In genomic region chr11:61297341-61297740, GRCh38 we compare ENCODE assay signal across 11 cellular contexts. TPM values are rescaled to one million over a fixed set of nuclear protein-coding genes. Genes with fewer than 3 reads are reported as not detected.
A peak's percentile ranks its signal among the peaks of the same experiment; 100 is the strongest.
DNase-seq lines count a peak whose midpoint lies in the region; ATAC-seq and TF ChIP-seq lines count a peak whose summit lies in the region.
"Had no signal": no experiment of that assay in that cellular context is flagged by ENCODE, and none has a peak within 500 bp of the region (broad histone marks: within the 10 kb centered on the region; RNA-seq: fewer than 3 reads in every experiment).

No MANE protein-coding gene starts in this region.

- H3K27me3 ChIP-seq in hepatocyte, result no peaks in the 10 kb centered on the region
- H3K27me3 ChIP-seq in subcutaneous abdominal adipose tissue (ENCODE audit: control insufficient read depth in 5 of 5, insufficient read depth in 4 of 5, low read length in 5 of 5), result peaks cover 0 to 13% (median 3%) of the 10 kb centered on the region in 5 donors

- ATAC-seq in activated CD8-positive, alpha-beta memory T cell treated with anti-CD3 and anti-CD28 coated beads, Interleukin-2, amount 10 ng/mL, durations not matched to agents 7 days and 5 days, result no peak
- ATAC-seq in GM18517 (IDR thresholded peaks at IDR 0.05; ENCODE audit: unreplicated experiment), result no peak

- H3K9me3 ChIP-seq in hepatocyte (ENCODE audit: low read depth) (no peaks in the 10 kb centered on the region), subcutaneous abdominal adipose tissue (ENCODE audit: control insufficient read depth in 5 of 5, low read length in 5 of 5) (no peaks in the 10 kb centered on the region)

- no peaks in the 10 kb centered on the region for H3K9me2 ChIP-seq in hepatocyte (replicated peaks; ENCODE audit: insufficient read depth)

- H3K4me3 ChIP-seq in hepatocyte (no peak overlapping the region), subcutaneous abdominal adipose tissue (ENCODE audit: low read depth in 1 of 5, low read length in 5 of 5) (no peak overlapping the region)

- DNase-seq in activated CD8-positive, alpha-beta memory T cell treated with anti-CD3 and anti-CD28 coated beads, Interleukin-2, amount 10 ng/mL, durations not matched to agents 7 days and 5 days, result no peak
- no peak for DNase-seq in activated CD8-positive, alpha-beta memory T cell treated with anti-CD3 and anti-CD28 coated beads, Interleukin-2, amount 50 U/mL, for 4 hours
- no peak for DNase-seq in activated T-helper 2 cell treated with anti-CD3 and anti-CD28 coated beads, Interferon-gamma antibody, Interleukin-2, Interleukin-4, amounts not matched to agents 10 μg/mL and 5 μg/mL and 100 μg/mL, durations not matched to agents 14 hours and 24 hours and 36 hours (ENCODE audit: low spot score)
- DNase-seq in hepatocyte (ENCODE audit: low spot score) (no peak), NCI-H1694 treated with DMSO at 0.1 percent for 48 hours (lab: John Stamatoyannopoulos, UW) (no peak), NCI-H1436 (lab: John Stamatoyannopoulos, UW) (no peak)
- DNase-seq: effector memory CD4-positive, alpha-beta T cell; NCI-H524 treated with DMSO at 0.1 percent for 48 hours had no signal

- H3K4me3 Mint-ChIP-seq in activated CD8-positive, alpha-beta memory T cell treated with anti-CD3 and anti-CD28 coated beads, Interleukin-2, amount 10 ng/mL, durations not matched to agents 7 days and 5 days, result no peak overlapping the region
- peak overlapping the region; percentile 0 for H3K4me3 Mint-ChIP-seq in activated T-helper 2 cell treated with anti-CD3 and anti-CD28 coated beads, Interferon-gamma antibody, Interleukin-2, Interleukin-4, amounts not matched to agents 10 μg/mL and 5 μg/mL and 100 μg/mL, durations not matched to agents 14 hours and 24 hours and 36 hours (ENCODE audit: low read depth)

- peaks cover 4% of the 10 kb centered on the region for H3K79me2 ChIP-seq in hepatocyte

- H3K9me3 Mint-ChIP-seq in activated CD8-positive, alpha-beta memory T cell treated with anti-CD3 and anti-CD28 coated beads, Interleukin-2, amount 10 ng/mL, durations not matched to agents 7 days and 5 days (ENCODE audit: low read depth), result no peaks in the 10 kb centered on the region
- no peaks in the 10 kb centered on the region for H3K9me3 Mint-ChIP-seq in activated T-helper 2 cell treated with anti-CD3 and anti-CD28 coated beads, Interferon-gamma antibody, Interleukin-2, Interleukin-4, amounts not matched to agents 10 μg/mL and 5 μg/mL and 100 μg/mL, durations not matched to agents 14 hours and 24 hours and 36 hours

- peak overlapping the region; percentile 75 for H3K27ac ChIP-seq in hepatocyte
- H3K27ac ChIP-seq in subcutaneous abdominal adipose tissue (ENCODE audit: low read depth, low read length), result peak overlapping the region; percentile 15

- peaks cover 37% of the 10 kb centered on the region for H3K36me3 Mint-ChIP-seq in activated CD8-positive, alpha-beta memory T cell treated with anti-CD3 and anti-CD28 coated beads, Interleukin-2, amount 10 ng/mL, durations not matched to agents 7 days and 5 days
- peaks cover 47% of the 10 kb centered on the region for H3K36me3 Mint-ChIP-seq in activated T-helper 2 cell treated with anti-CD3 and anti-CD28 coated beads, Interferon-gamma antibody, Interleukin-2, Interleukin-4, amounts not matched to agents 10 μg/mL and 5 μg/mL and 100 μg/mL, durations not matched to agents 14 hours and 24 hours and 36 hours (ENCODE audit: low read depth)

- WGBS in hepatocyte (ENCODE audit: low lambda C conversion rate, missing lambda C conversion rate), result 50% methylated on average over 1 of the region's 1 CpG

- H3K4me2 ChIP-seq in hepatocyte, result no peak overlapping the region

- H3K4me1 ChIP-seq in hepatocyte (ENCODE audit: insufficient read depth) (peaks cover 14% of the 10 kb centered on the region), subcutaneous abdominal adipose tissue (ENCODE audit: control insufficient read depth in 5 of 5, insufficient read depth in 5 of 5, low read length in 5 of 5) (peaks cover 3 to 37% (median 32%) of the 10 kb centered on the region in 5 donors)

- no peak for TF ChIP-seq CTCF in hepatocyte (IDR thresholded peaks at IDR 0.05; ENCODE audit: poor library complexity)

- peaks cover 45% of the 10 kb centered on the region for H3K4me1 Mint-ChIP-seq in activated CD8-positive, alpha-beta memory T cell treated with anti-CD3 and anti-CD28 coated beads, Interleukin-2, amount 10 ng/mL, durations not matched to agents 7 days and 5 days
- peaks cover 30% of the 10 kb centered on the region for H3K4me1 Mint-ChIP-seq in activated T-helper 2 cell treated with anti-CD3 and anti-CD28 coated beads, Interferon-gamma antibody, Interleukin-2, Interleukin-4, amounts not matched to agents 10 μg/mL and 5 μg/mL and 100 μg/mL, durations not matched to agents 14 hours and 24 hours and 36 hours (ENCODE audit: low read depth)

- no peak overlapping the region for H3K9ac ChIP-seq in subcutaneous abdominal adipose tissue (ENCODE audit: low read length in 5 of 5)

- peak overlapping the region; percentile 16 for H3K27ac Mint-ChIP-seq in activated CD8-positive, alpha-beta memory T cell treated with anti-CD3 and anti-CD28 coated beads, Interleukin-2, amount 10 ng/mL, durations not matched to agents 7 days and 5 days
- peak overlapping the region; percentile 8 for H3K27ac Mint-ChIP-seq in activated T-helper 2 cell treated with anti-CD3 and anti-CD28 coated beads, Interferon-gamma antibody, Interleukin-2, Interleukin-4, amounts not matched to agents 10 μg/mL and 5 μg/mL and 100 μg/mL, durations not matched to agents 14 hours and 24 hours and 36 hours

- no peak overlapping the region for H2AFZ ChIP-seq in hepatocyte

- CTCF ChIA-PET in activated CD8-positive, alpha-beta memory T cell treated with anti-CD3 and anti-CD28 coated beads, Interleukin-2, amount 10 ng/mL, durations not matched to agents 7 days and 5 days (lab: Charles Lee), result interaction anchor here (0.7 to 1.3 kb wide), 4 partner anchors 32 to 406 kb away, joined by 3 to 4 read pairs (median 3); no protein-coding TSS in a partner anchor

- intact Hi-C loops in activated T-helper 2 cell treated with anti-CD3 and anti-CD28 coated beads, Interferon-gamma antibody, Interleukin-2, Interleukin-4, amounts not matched to agents 10 μg/mL and 5 μg/mL and 100 μg/mL, durations not matched to agents 14 hours and 24 hours and 36 hours (cut with micrococcal nuclease), result no loop called here

- H3K27me3 Mint-ChIP-seq in activated CD8-positive, alpha-beta memory T cell treated with anti-CD3 and anti-CD28 coated beads, Interleukin-2, amount 10 ng/mL, durations not matched to agents 7 days and 5 days, result peaks cover 11% of the 10 kb centered on the region
- H3K27me3 Mint-ChIP-seq in activated T-helper 2 cell treated with anti-CD3 and anti-CD28 coated beads, Interferon-gamma antibody, Interleukin-2, Interleukin-4, amounts not matched to agents 10 μg/mL and 5 μg/mL and 100 μg/mL, durations not matched to agents 14 hours and 24 hours and 36 hours (ENCODE audit: low read depth), result peaks cover 12% of the 10 kb centered on the region

- H4K20me1 ChIP-seq in hepatocyte (ENCODE audit: insufficient read depth, poor library complexity, severe bottlenecking), result no peaks in the 10 kb centered on the region

- H3K36me3 ChIP-seq in hepatocyte (replicated peaks; ENCODE audit: insufficient read depth, low read depth), result no peaks in the 10 kb centered on the region
- H3K36me3 ChIP-seq in subcutaneous abdominal adipose tissue (ENCODE audit: control insufficient read depth in 5 of 5, insufficient read depth in 5 of 5, low read length in 5 of 5), result peaks cover 6 to 46% (median 35%) of the 10 kb centered on the region in 5 donors

RNA-seq across cellular contexts. Expression of gene VWCE, which starts 2.2 kb away (rescaled TPM):
- 1 to 10 TPM; 3.8 to 3.9 TPM for total RNA-seq in activated CD8-positive, alpha-beta memory T cell treated with anti-CD3 and anti-CD28 coated beads, Interleukin-2, amount 10 ng/mL, durations not matched to agents 7 days and 5 days
- total RNA-seq in activated T-helper 2 cell treated with anti-CD3 and anti-CD28 coated beads, Interferon-gamma antibody, Interleukin-2, Interleukin-4, amounts not matched to agents 10 μg/mL and 5 μg/mL and 100 μg/mL, durations not matched to agents 14 hours and 24 hours and 36 hours, result 8.1 and 10.1 TPM in 2 replicates
- 6.7 and 7.8 TPM in 2 replicates for total RNA-seq in hepatocyte
- 11.0 and 13.4 TPM in 2 replicates for polyA plus RNA-seq in hepatocyte

RNA-seq across cellular contexts. Expression of gene DDB1, which starts 35.6 kb away (rescaled TPM):
- 100 to 1,000 TPM; 189 to 258 TPM for total RNA-seq in activated CD8-positive, alpha-beta memory T cell treated with anti-CD3 and anti-CD28 coated beads, Interleukin-2, amount 10 ng/mL, durations not matched to agents 7 days and 5 days
- 260 and 264 TPM in 2 replicates for total RNA-seq in activated T-helper 2 cell treated with anti-CD3 and anti-CD28 coated beads, Interferon-gamma antibody, Interleukin-2, Interleukin-4, amounts not matched to agents 10 μg/mL and 5 μg/mL and 100 μg/mL, durations not matched to agents 14 hours and 24 hours and 36 hours
- total RNA-seq in hepatocyte, result 207 and 215 TPM in 2 replicates
- polyA plus RNA-seq in hepatocyte, result 166 and 177 TPM in 2 replicates

RNA-seq across cellular contexts. Expression of gene TKFC, which starts 35.7 kb away (rescaled TPM):
- total RNA-seq in activated CD8-positive, alpha-beta memory T cell treated with anti-CD3 and anti-CD28 coated beads, Interleukin-2, amount 10 ng/mL, durations not matched to agents 7 days and 5 days, result 10 to 100 TPM; 36.9 to 42.3 TPM
- total RNA-seq in activated T-helper 2 cell treated with anti-CD3 and anti-CD28 coated beads, Interferon-gamma antibody, Interleukin-2, Interleukin-4, amounts not matched to agents 10 μg/mL and 5 μg/mL and 100 μg/mL, durations not matched to agents 14 hours and 24 hours and 36 hours, result 72.8 and 78.3 TPM in 2 replicates
- 41.5 and 42.3 TPM in 2 replicates for total RNA-seq in hepatocyte
- polyA plus RNA-seq in hepatocyte, result 98.4 and 104 TPM in 2 replicates

RNA-seq across cellular contexts. Expression of gene PGA5, which starts 56.4 kb away (rescaled TPM):
- not detected for total RNA-seq in activated CD8-positive, alpha-beta memory T cell treated with anti-CD3 and anti-CD28 coated beads, Interleukin-2, amount 10 ng/mL, durations not matched to agents 7 days and 5 days
- not detected in 2 replicates for total RNA-seq in activated T-helper 2 cell treated with anti-CD3 and anti-CD28 coated beads, Interferon-gamma antibody, Interleukin-2, Interleukin-4, amounts not matched to agents 10 μg/mL and 5 μg/mL and 100 μg/mL, durations not matched to agents 14 hours and 24 hours and 36 hours
- total RNA-seq in hepatocyte, result 0.77 and 1.5 TPM in 2 replicates
- polyA plus RNA-seq in hepatocyte, result 1.8 and 2.7 TPM in 2 replicates
- total RNA-seq: T-helper 2 cell treated with Interferon-gamma antibody and Interleukin-4, amounts not matched to agents 100 ng/mL and 5 ng/mL, for 36 hours had no signal
